Comparison of ENCODE assay signal across 31 cellular contexts in genomic region chr22:25396615-25397200, GRCh38.
"Had no signal": no experiment of that assay in that cellular context is flagged by ENCODE, and none has a peak within 500 bp of the region (broad histone marks: within the 10 kb centered on the region; RNA-seq: fewer than 3 reads in every experiment).

No MANE protein-coding gene starts in this region.

- H3K4me3 Mint-ChIP-seq: dendritic cell treated with granulocyte-macrophage colony-stimulating factor and Interleukin-4, amounts not matched to agents 40 ng/mL and 50 ng/mL, for 4 days; endodermal cell; memory B cell; natural killer cell; neural crest cell had no signal

- H3K4me2 ChIP-seq: hepatocyte, smooth muscle cell had no signal

- DNase-seq: colonic mucosa; effector CD8-positive, alpha-beta T cell; endodermal cell; foreskin fibroblast; kidney glomerular epithelial cell; left colon; left ventricle myocardium superior; natural killer cell; stimulated activated CD4-positive, alpha-beta T cell treated with anti-CD3 and anti-CD28 coated beads, Interleukin-12 subunit alpha, Interleukin-12 subunit beta, amount 100 ng/mL, for 4 hours; stimulated activated CD4-positive, alpha-beta T cell treated with anti-CD3 and anti-CD28 coated beads, Interleukin-1b, Interleukin-23, amount 100 ng/mL, for 48 hours; stimulated activated CD4-positive, alpha-beta T cell treated with anti-CD3 and anti-CD28 coated beads, Interleukin-4, amount 100 ng/mL, for 1 hour; stimulated activated CD8-positive, alpha-beta memory T cell treated with anti-CD3 and anti-CD28 coated beads, Interleukin-4, amount 100 ng/mL, for 48 hours; stimulated activated naive CD4-positive, alpha-beta T cell; stimulated activated naive CD8-positive, alpha-beta T cell treated with anti-CD3 and anti-CD28 coated beads, Interleukin-15, amount 100 ng/mL, for 72 hours; thyroid gland; trophoblast cell had no signal

- H3K36me3 ChIP-seq: colonic mucosa, gastroesophageal sphincter, heart left ventricle, neutrophil, pancreas, thyroid gland, vagina had no signal

- H3K9me3 ChIP-seq: colonic mucosa, gastroesophageal sphincter, heart left ventricle, neutrophil, pancreas, thyroid gland, vagina had no signal

- FAIRE-seq: islet of Langerhans, pancreas had no signal

- H3K4me1 ChIP-seq: colonic mucosa had no signal

- ATAC-seq: esophagus mucosa; gastroesophageal sphincter; heart left ventricle; left ventricle myocardium superior; natural killer cell; pancreas; sciatic nerve; stimulated activated naive CD8-positive, alpha-beta T cell treated with anti-CD3 and anti-CD28 coated beads, Interleukin-15, amount 100 ng/mL, for 72 hours had no signal

- H3K4me1 Mint-ChIP-seq: endodermal cell had no signal

- H3K27ac ChIP-seq: colonic mucosa, epithelial cell of prostate, gastroesophageal sphincter, hepatocyte, neutrophil, pancreas, vagina had no signal

- H3K9me3 Mint-ChIP-seq: dendritic cell treated with granulocyte-macrophage colony-stimulating factor and Interleukin-4, amounts not matched to agents 40 ng/mL and 50 ng/mL, for 4 days; endodermal cell; natural killer cell; neural crest cell; stimulated activated naive CD8-positive, alpha-beta T cell treated with anti-CD3 and anti-CD28 coated beads, Interleukin-15, amount 100 ng/mL, for 72 hours had no signal

- H3K27me3 Mint-ChIP-seq: memory B cell; stimulated activated naive CD8-positive, alpha-beta T cell treated with anti-CD3 and anti-CD28 coated beads, Interleukin-15, amount 100 ng/mL, for 72 hours had no signal

- H3K27me3 ChIP-seq: colonic mucosa, gastroesophageal sphincter, heart left ventricle, hepatocyte, neutrophil, pancreas, thyroid gland, vagina had no signal

- H3K4me3 ChIP-seq: colonic mucosa, gastroesophageal sphincter, heart left ventricle, hepatocyte, lung, pancreas, smooth muscle cell, thyroid gland, vagina had no signal

- H3K36me3 Mint-ChIP-seq: natural killer cell had no signal

- H2AFZ ChIP-seq: hepatocyte had no signal

- H3K27ac Mint-ChIP-seq: dendritic cell treated with granulocyte-macrophage colony-stimulating factor and Interleukin-4, amounts not matched to agents 40 ng/mL and 50 ng/mL, for 4 days; endodermal cell; memory B cell; natural killer cell had no signal
